In the genomic region with DNA sequence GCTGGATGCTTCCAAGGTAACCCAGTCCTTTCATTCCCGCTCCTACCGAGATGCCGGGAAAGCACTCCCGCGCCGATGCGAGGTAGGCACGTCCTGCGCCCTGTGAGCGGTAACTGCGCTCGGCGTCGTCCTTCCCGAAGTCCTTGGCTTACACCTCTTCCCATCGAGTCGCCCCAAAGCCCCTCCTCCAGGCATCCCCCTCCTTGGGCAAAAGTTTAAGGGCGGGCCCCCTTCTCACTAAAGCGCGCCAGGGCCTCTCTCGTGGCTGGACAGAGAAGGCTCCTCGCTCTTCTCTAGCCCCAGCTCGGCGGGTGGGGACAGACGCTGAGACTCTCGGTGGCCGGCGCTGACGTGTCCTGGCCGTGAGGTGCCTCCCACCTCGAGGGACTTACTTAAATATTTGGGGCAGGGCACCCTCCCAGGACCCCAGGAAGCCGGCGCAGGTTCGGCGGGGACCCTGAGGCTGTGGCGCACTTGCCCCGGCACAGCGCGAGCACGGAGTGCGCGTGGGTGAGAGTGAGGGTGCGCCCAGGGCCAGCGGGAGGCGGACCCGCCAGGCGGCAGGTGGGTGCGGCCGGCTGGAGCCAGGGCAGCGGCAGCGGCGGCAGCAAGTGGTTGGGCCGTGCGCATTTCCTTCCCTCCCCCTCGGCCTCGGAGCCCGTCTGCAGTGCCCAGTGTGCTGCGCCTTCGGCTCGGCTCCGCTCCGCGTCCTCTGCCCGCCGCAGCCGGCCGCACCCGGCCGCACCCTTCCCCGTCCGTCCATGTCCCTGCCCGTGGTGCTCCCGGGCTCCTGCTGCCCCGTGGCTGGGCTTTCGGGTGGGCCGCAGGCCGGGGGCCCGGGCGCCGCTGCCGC, we compare ENCODE assay signal across 9 cellular contexts. TPM values are rescaled to one million over a fixed set of nuclear protein-coding genes. Genes with fewer than 3 reads are reported as not detected.
DNase-seq lines count a peak whose midpoint lies in the region; ATAC-seq and TF ChIP-seq lines count a peak whose summit lies in the region.
"Had no signal": no experiment of that assay in that cellular context is flagged by ENCODE, and none has a peak within 500 bp of the region (broad histone marks: within the 10 kb centered on the region; RNA-seq: fewer than 3 reads in every experiment).

A gene with protein sequence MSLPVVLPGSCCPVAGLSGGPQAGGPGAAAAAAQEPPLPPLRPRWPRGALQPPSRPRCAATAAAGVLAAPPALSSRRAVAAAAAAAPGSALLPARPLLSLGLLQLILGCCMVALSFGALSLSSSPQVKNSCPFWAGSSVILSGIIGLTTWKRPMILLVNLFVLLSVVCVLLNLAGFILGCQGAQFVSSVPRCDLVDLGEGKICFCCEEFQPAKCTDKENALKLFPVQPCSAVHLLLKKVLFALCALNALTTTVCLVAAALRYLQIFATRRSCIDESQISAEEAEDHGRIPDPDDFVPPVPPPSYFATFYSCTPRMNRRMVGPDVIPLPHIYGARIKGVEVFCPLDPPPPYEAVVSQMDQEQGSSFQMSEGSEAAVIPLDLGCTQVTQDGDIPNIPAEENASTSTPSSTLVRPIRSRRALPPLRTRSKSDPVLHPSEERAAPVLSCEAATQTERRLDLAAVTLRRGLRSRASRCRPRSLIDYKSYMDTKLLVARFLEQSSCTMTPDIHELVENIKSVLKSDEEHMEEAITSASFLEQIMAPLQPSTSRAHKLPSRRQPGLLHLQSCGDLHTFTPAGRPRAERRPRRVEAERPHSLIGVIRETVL (plus strand): TSS at position 667 of the 853 bp plus-strand sequence. CDS start 95 bp downstream, at position 762.

- WGBS in lung, 2 donors = 1% methylated on average over 47 to 81 of the region's 81 CpGs
- 2% methylated on average over 81 of the region's 81 CpGs for WGBS in thymus

- no peaks in the 10 kb centered on the region for H3K36me3 Mint-ChIP-seq in endothelial cell (ENCODE audit: low read depth, unreplicated experiment)

- peaks cover 0 to 6% of the 10 kb centered on the region in 2 donors for H3K9me3 ChIP-seq in lung (ENCODE audit: control insufficient read depth in 2 of 2, insufficient read depth in 1 of 2, low read length in 1 of 2)
- H3K9me3 ChIP-seq in thymus (ENCODE audit: control insufficient read depth) = no peaks in the 10 kb centered on the region

- H3K27me3 ChIP-seq in lung (ENCODE audit: control insufficient read depth, insufficient read depth) = no peaks in the 10 kb centered on the region
- peaks cover 32% of the 10 kb centered on the region for H3K27me3 ChIP-seq in thymus (ENCODE audit: control insufficient read depth, insufficient read depth)

- peak within 1 kb of the TSS; percentile 83 to 90 for H3K27ac ChIP-seq in lung (ENCODE audit: low read depth in 1 of 2, low read length in 1 of 2)
- peak within 1 kb of the TSS; percentile 73 for H3K27ac ChIP-seq in thymus (ENCODE audit: low read depth)
- H3K27ac ChIP-seq: KMS-11 had no signal

- H3K27me3 Mint-ChIP-seq in endothelial cell (ENCODE audit: unreplicated experiment) = peaks cover 15% of the 10 kb centered on the region

- no peaks in the 10 kb centered on the region for H3K9me3 Mint-ChIP-seq in endothelial cell (ENCODE audit: unreplicated experiment)

- peaks cover 8% of the 10 kb centered on the region for H3K4me1 Mint-ChIP-seq in endothelial cell (ENCODE audit: unreplicated experiment)

- H3K4me3 Mint-ChIP-seq in endothelial cell (ENCODE audit: unreplicated experiment) = peak within 1 kb of the TSS; percentile 87

- peak; percentile 60 for DNase-seq in DMS 273 (lab: John Stamatoyannopoulos, UW; ENCODE audit: unreplicated experiment)
- DNase-seq in endothelial cell (ENCODE audit: low spot score) = peak; percentile 61
- DNase-seq in lung (ENCODE audit: low spot score) = peak; percentile 81

- H3K36me3 ChIP-seq in lung (ENCODE audit: control insufficient read depth in 2 of 2, insufficient read depth in 2 of 2, low read length in 2 of 2) (no peaks in the 10 kb centered on the region), thymus (ENCODE audit: control insufficient read depth, insufficient read depth) (no peaks in the 10 kb centered on the region)

- H3K27ac Mint-ChIP-seq in endothelial cell (ENCODE audit: unreplicated experiment) = no peak within 1 kb of the TSS

- peak within 1 kb of the TSS; percentile 67 for H3K4me3 ChIP-seq in lung
- H3K4me3 ChIP-seq in thymus (ENCODE audit: low read length) = peak within 1 kb of the TSS; percentile 37

- TF ChIP-seq CTCF in endothelial cell (IDR thresholded peaks at IDR 0.05; ENCODE audit: unreplicated experiment) (no peak), lung (IDR thresholded peaks at IDR 0.05; ENCODE audit: control extremely low read depth, extremely low read depth) (no peak)

- peaks cover 3 to 6% of the 10 kb centered on the region in 2 donors for H3K4me1 ChIP-seq in lung (ENCODE audit: control insufficient read depth in 2 of 2, insufficient read depth in 2 of 2, low read length in 2 of 2)
- H3K4me1 ChIP-seq in thymus (ENCODE audit: control insufficient read depth, insufficient read depth, low read length) = no peaks in the 10 kb centered on the region

- ATAC-seq in HG02981 (IDR thresholded peaks at IDR 0.05; ENCODE audit: unreplicated experiment) (peak; percentile 45), lung (ENCODE audit: insufficient read depth, low FRiP score) (peak; percentile 94), GM18870 (IDR thresholded peaks at IDR 0.05; ENCODE audit: unreplicated experiment) (no peak), HG03025 (IDR thresholded peaks at IDR 0.05; ENCODE audit: low FRiP score, unreplicated experiment) (no peak)

TF ChIP-seq in PFSK-1, 5 proteins besides CTCF, POLR2A, EP300 and RAD21:
- no peak for TF ChIP-seq POLR2AphosphoS5 (IDR thresholded peaks at IDR 0.05; ENCODE audit: low read depth, low read length)
- TF ChIP-seq, protein P1, sequence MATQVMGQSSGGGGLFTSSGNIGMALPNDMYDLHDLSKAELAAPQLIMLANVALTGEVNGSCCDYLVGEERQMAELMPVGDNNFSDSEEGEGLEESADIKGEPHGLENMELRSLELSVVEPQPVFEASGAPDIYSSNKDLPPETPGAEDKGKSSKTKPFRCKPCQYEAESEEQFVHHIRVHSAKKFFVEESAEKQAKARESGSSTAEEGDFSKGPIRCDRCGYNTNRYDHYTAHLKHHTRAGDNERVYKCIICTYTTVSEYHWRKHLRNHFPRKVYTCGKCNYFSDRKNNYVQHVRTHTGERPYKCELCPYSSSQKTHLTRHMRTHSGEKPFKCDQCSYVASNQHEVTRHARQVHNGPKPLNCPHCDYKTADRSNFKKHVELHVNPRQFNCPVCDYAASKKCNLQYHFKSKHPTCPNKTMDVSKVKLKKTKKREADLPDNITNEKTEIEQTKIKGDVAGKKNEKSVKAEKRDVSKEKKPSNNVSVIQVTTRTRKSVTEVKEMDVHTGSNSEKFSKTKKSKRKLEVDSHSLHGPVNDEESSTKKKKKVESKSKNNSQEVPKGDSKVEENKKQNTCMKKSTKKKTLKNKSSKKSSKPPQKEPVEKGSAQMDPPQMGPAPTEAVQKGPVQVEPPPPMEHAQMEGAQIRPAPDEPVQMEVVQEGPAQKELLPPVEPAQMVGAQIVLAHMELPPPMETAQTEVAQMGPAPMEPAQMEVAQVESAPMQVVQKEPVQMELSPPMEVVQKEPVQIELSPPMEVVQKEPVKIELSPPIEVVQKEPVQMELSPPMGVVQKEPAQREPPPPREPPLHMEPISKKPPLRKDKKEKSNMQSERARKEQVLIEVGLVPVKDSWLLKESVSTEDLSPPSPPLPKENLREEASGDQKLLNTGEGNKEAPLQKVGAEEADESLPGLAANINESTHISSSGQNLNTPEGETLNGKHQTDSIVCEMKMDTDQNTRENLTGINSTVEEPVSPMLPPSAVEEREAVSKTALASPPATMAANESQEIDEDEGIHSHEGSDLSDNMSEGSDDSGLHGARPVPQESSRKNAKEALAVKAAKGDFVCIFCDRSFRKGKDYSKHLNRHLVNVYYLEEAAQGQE (IDR thresholded peaks at IDR 0.05; ENCODE audit: insufficient read depth in 1 of 2, low read depth in 2 of 2, low read length in 2 of 2) = no peak
- peak; percentile 23 for TF ChIP-seq FOXP2 (optimal IDR thresholded peaks at IDR 0.05; ENCODE audit: borderline replicate concordance, extremely low read depth, extremely low read length, insufficient read depth)
- TF ChIP-seq TAF1 (IDR thresholded peaks at IDR 0.05; ENCODE audit: borderline replicate concordance, insufficient read depth, low read length) = no peak
- TF ChIP-seq SIN3A (IDR thresholded peaks at IDR 0.05; ENCODE audit: borderline replicate concordance, insufficient read depth, low read length) = no peak

RNA-seq across cellular contexts. Expression of the gene that starts here (rescaled TPM):
- polyA plus RNA-seq in PFSK-1 (2012; ENCODE audit: insufficient read length, low read depth) = 0.87 TPM
- total RNA-seq in endothelial cell (ENCODE audit: unreplicated experiment) (11.8 TPM), lung (10 to 100 TPM; 20.9 to 47.9 TPM)
- polyA plus RNA-seq in lung (10 to 100 TPM in 1 of 2 donors, 1 to 10 TPM in 1; 3.7 to 15.7 TPM), thymus (16.1 TPM)

Comparison
In these comparisons a context has a peak if more than half of its experiments do, and no peak if none do; other contexts are left out.
1. ATAC-seq: peak in HG02981 (single experiment) and lung (single experiment); none in GM18870 (single experiment) and HG03025 (single experiment).
2. Peak in every context shown above with its lines, with median percentiles within 50 percentile points of each other: DNase-seq.